In the genomic region with DNA sequence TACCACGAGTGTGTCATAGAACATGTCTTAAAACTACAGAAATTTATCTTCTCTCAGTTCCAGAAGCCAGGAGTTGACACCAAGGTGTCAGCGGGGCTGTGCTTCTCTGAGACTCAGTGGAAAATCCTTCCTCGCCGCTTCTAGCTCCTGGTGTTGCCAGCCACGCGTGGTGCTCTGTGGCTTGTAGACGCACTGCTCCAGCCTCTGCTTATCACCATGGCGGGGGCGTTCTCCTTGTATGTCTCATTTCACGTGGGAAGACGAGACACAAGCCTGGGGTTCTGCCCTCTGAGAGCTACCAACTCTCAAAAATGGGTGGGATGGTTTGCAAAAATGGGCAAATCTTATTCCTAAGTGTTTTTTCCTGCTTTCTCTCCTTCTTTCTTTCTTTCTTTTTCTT, we compare ENCODE assay signal across 27 cellular contexts. TPM values are rescaled to one million over a fixed set of nuclear protein-coding genes. Genes with fewer than 3 reads are reported as not detected.
A peak's percentile ranks its signal among the peaks of the same experiment; 100 is the strongest.
DNase-seq lines count a peak whose midpoint lies in the region; ATAC-seq and TF ChIP-seq lines count a peak whose summit lies in the region.
"Had no signal": no experiment of that assay in that cellular context is flagged by ENCODE, and none has a peak within 500 bp of the region (broad histone marks: within the 10 kb centered on the region; RNA-seq: fewer than 3 reads in every experiment).

No MANE protein-coding gene starts in this region.

- no peak for TF ChIP-seq EP300 in upper lobe of left lung (IDR thresholded peaks at IDR 0.05)

- no peaks in the 10 kb centered on the region for H3K9me3 ChIP-seq in HEK293 (ENCODE audit: control insufficient read depth, insufficient read depth, low read depth, low read length)
- no peaks in the 10 kb centered on the region for H3K9me3 ChIP-seq in upper lobe of left lung
- H3K9me3 ChIP-seq: A549 had no signal

- 90 to 91% methylated on average over 11 of the region's 11 CpGs for whole genome bisulfite sequencing in upper lobe of left lung, 2 donors

- H3K4me1 ChIP-seq in HEK293 (ENCODE audit: control insufficient read depth, insufficient read depth, low read length) (no peaks in the 10 kb centered on the region), upper lobe of left lung (no peaks in the 10 kb centered on the region)
- H3K4me1 ChIP-seq: Caco-2 had no signal

- H3K36me3 ChIP-seq in HEK293 (ENCODE audit: control insufficient read depth in 2 of 2, insufficient read depth in 1 of 2, low read length in 2 of 2) (no peaks in the 10 kb centered on the region), upper lobe of left lung (no peaks in the 10 kb centered on the region)
- H3K36me3 ChIP-seq: BLaER1 treated with 17β-estradiol and CSF1 and Interleukin-3, amounts not matched to agents 10 nM and 100 nM had no signal

- ATAC-seq in upper lobe of left lung (ENCODE audit: low FRiP score in 2 of 2): no peak
- ATAC-seq: A549; CD8-positive, alpha-beta T cell; GM12878 had no signal

- intact Hi-C loops in head of caudate nucleus (cut with DNase I): no loop called here

- CTCF ChIA-PET in HEK293 (lab: Yijun Ruan, JAX): no interaction called here

- POLR2A ChIA-PET in HEK293 (lab: Yijun Ruan, JAX): no interaction called here

- H3K27me3 ChIP-seq in upper lobe of left lung: no peaks in the 10 kb centered on the region
- H3K27me3 ChIP-seq: BLaER1 treated with 17β-estradiol and CSF1 and Interleukin-3, amounts not matched to agents 10 nM and 100 nM had no signal

- DNase-seq in caudate nucleus (lab: John Stamatoyannopoulos, UW): peak in 36 of 61 donors; percentile 4 to 84 (median 38)
- DNase-seq in head of caudate nucleus: peak; percentile 36 to 93 (median 68)
- DNase-seq in upper lobe of left lung: peak; percentile 18 to 33
- no peak for DNase-seq in epidermal melanocyte (ENCODE audit: insufficient read length, low spot score)
- DNase-seq in DMS 273 treated with DMSO at 0.1 percent for 48 hours (lab: John Stamatoyannopoulos, UW): no peak
- no peak for DNase-seq in effector CD8-positive, alpha-beta T cell (lab: John Stamatoyannopoulos, UW)
- DNase-seq: AML-193; Caco-2; Calu3; CD4-positive, alpha-beta T cell; CD8-positive, alpha-beta T cell; DMS153; DMS53; DMS79; DND-41; EL; GDM1 had no signal

- no peak for TF ChIP-seq POLR2A in upper lobe of left lung (IDR thresholded peaks at IDR 0.05)

- H3K4me3 ChIP-seq in HEK293 (ENCODE audit: low read depth, low read length) (no peak overlapping the region), upper lobe of left lung (no peak overlapping the region)
- H3K4me3 ChIP-seq: A549; BLaER1 treated with 17β-estradiol and CSF1 and Interleukin-3, amounts not matched to agents 10 nM and 100 nM; GM12878 had no signal

- no peak overlapping the region for H3K27ac ChIP-seq in HEK293 (ENCODE audit: extremely low read depth, low read depth, low read length)
- no peak overlapping the region for H3K27ac ChIP-seq in caudate nucleus (ENCODE audit: low read depth, low read length)
- no peak overlapping the region for H3K27ac ChIP-seq in upper lobe of left lung
- H3K27ac ChIP-seq: 22Rv1; A549; BLaER1 treated with 17β-estradiol and CSF1 and Interleukin-3, amounts not matched to agents 10 nM and 100 nM; C4-2B had no signal

- TF ChIP-seq CTCF in HEK293 (tag by site-specific recombination; IDR thresholded peaks at IDR 0.05) (no peak), upper lobe of left lung (IDR thresholded peaks at IDR 0.05) (no peak)

TF ChIP-seq in HEK293, 187 proteins besides CTCF, POLR2A, EP300 and RAD21:
- TF ChIP-seq BCL11A (tag by site-specific recombination; IDR thresholded peaks at IDR 0.05; ENCODE audit: low read depth) (no peak), ZNF140 (tag by site-specific recombination; IDR thresholded peaks at IDR 0.05) (no peak), EGR2 (tag by site-specific recombination; IDR thresholded peaks at IDR 0.05; ENCODE audit: low read depth) (0 out of 2 replicates have a peak, but pooled peaks have one; percentile 18)
- TF ChIP-seq, protein P1, sequence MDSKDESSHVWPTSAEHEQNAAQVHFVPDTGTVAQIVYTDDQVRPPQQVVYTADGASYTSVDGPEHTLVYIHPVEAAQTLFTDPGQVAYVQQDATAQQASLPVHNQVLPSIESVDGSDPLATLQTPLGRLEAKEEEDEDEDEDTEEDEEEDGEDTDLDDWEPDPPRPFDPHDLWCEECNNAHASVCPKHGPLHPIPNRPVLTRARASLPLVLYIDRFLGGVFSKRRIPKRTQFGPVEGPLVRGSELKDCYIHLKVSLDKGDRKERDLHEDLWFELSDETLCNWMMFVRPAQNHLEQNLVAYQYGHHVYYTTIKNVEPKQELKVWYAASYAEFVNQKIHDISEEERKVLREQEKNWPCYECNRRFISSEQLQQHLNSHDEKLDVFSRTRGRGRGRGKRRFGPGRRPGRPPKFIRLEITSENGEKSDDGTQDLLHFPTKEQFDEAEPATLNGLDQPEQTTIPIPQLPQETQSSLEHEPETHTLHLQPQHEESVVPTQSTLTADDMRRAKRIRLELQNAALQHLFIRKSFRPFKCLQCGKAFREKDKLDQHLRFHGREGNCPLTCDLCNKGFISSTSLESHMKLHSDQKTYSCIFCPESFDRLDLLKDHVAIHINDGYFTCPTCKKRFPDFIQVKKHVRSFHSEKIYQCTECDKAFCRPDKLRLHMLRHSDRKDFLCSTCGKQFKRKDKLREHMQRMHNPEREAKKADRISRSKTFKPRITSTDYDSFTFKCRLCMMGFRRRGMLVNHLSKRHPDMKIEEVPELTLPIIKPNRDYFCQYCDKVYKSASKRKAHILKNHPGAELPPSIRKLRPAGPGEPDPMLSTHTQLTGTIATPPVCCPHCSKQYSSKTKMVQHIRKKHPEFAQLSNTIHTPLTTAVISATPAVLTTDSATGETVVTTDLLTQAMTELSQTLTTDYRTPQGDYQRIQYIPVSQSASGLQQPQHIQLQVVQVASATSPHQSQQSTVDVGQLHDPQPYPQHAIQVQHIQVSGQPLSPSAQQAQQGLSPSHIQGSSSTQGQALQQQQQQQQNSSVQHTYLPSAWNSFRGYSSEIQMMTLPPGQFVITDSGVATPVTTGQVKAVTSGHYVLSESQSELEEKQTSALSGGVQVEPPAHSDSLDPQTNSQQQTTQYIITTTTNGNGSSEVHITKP (tag by site-specific recombination; IDR thresholded peaks at IDR 0.05): 0 out of 2 replicates have a peak, but pooled peaks have one; percentile 10

RNA-seq across cellular contexts. Expression of a gene that starts 11.0 kb away (rescaled TPM):
- not detected for total RNA-seq in upper lobe of left lung
- total RNA-seq: A172; B cell; Caco-2; Calu3; CD4-positive, alpha-beta T cell; CD8-positive, alpha-beta T cell; Daoy; G401; GM12878 had no signal

Comparison
In these comparisons a context has a peak if more than half of its experiments do, and no peak if none do; other contexts are left out.
1. DNase-seq: peak in caudate nucleus (36 of 61), head of caudate nucleus (42 of 42) and upper lobe of left lung (2 of 2); none in epidermal melanocyte (single experiment), DMS 273 treated with DMSO at 0.1 percent for 48 hours (single experiment) and effector CD8-positive, alpha-beta T cell (single experiment).